In the genomic region with DNA sequence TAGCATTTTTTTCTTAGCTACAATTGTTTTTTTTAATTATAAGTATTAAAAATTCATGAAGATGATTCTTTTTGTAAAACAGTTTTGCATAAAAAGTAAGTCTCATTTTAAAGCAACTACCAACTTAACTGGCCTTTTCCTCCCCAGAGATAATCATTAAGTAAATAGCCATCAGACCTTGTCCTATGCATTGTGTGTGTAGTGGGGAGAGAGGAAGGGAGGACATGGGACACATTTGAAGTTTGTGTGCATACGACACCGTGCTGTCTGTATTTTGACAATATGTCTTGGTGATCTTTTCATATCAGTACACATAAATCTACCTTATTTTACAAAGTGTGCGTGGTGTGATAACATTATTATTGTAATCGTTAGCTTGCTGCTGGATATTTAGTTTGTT, we compare ENCODE assay signal across 29 cellular contexts.
"Had no signal": no experiment of that assay in that cellular context is flagged by ENCODE, and none has a peak within 500 bp of the region (broad histone marks: within the 10 kb centered on the region; RNA-seq: fewer than 3 reads in every experiment).

No MANE protein-coding gene starts in this region.

- H3K4me1 Mint-ChIP-seq: neural progenitor cell had no signal

- H3K4me3 Mint-ChIP-seq: immature natural killer cell; mesothelial cell of epicardium; naive B cell; natural killer cell; nephron progenitor cell; neural progenitor cell; stimulated activated effector memory CD8-positive, alpha-beta T cell treated with anti-CD3 and anti-CD28 coated beads, Interleukin-12 subunit alpha, Interleukin-12 subunit beta, amount 100 ng/mL, for 72 hours; stimulated activated naive CD8-positive, alpha-beta T cell treated with anti-CD3 and anti-CD28 coated beads, Interleukin-15, Interleukin-2, amounts not matched to agents 100 ng/mL and 50 ng/mL, for 24 hours had no signal

- H3K27ac Mint-ChIP-seq: immature natural killer cell; mesothelial cell of epicardium; naive B cell; natural killer cell; nephron progenitor cell; neural progenitor cell; stimulated activated effector memory CD8-positive, alpha-beta T cell treated with anti-CD3 and anti-CD28 coated beads, Interleukin-12 subunit alpha, Interleukin-12 subunit beta, amount 100 ng/mL, for 72 hours; stimulated activated naive CD8-positive, alpha-beta T cell treated with anti-CD3 and anti-CD28 coated beads, Interleukin-15, Interleukin-2, amounts not matched to agents 100 ng/mL and 50 ng/mL, for 24 hours had no signal

- FAIRE-seq: small intestine, urothelium cell line had no signal

- H3K9ac ChIP-seq: neural progenitor cell, parathyroid adenoma had no signal

- H3K27me3 Mint-ChIP-seq: naive B cell; stimulated activated naive CD8-positive, alpha-beta T cell treated with anti-CD3 and anti-CD28 coated beads, Interleukin-15, Interleukin-2, amounts not matched to agents 100 ng/mL and 50 ng/mL, for 24 hours had no signal

- DNase-seq: hypothalamus; immature natural killer cell; kidney; left colon; left lung; lower lobe of right lung; mesendoderm; naive B cell; natural killer cell; nephron progenitor cell; occipital lobe; sigmoid colon; small intestine; spleen; stimulated activated CD4-positive, alpha-beta T cell treated with anti-CD3 and anti-CD28 coated beads, Interleukin-4, amount 100 ng/mL, for 24 hours; stimulated activated naive CD4-positive, alpha-beta T cell; tibial artery; trophoblast cell; upper lobe of right lung had no signal

- ATAC-seq: left colon; left lung; lower lobe of right lung; natural killer cell; right cardiac atrium; stimulated activated effector memory CD8-positive, alpha-beta T cell treated with anti-CD3 and anti-CD28 coated beads, Interleukin-12 subunit alpha, Interleukin-12 subunit beta, amount 100 ng/mL, for 72 hours; upper lobe of right lung had no signal

- H3K4me1 ChIP-seq: left lung, lower lobe of right lung, neural progenitor cell, parathyroid adenoma, sigmoid colon, suprapubic skin, upper lobe of right lung had no signal

- H3K36me3 ChIP-seq: neutrophil had no signal

- H3K9me3 ChIP-seq: neutrophil, suprapubic skin, thoracic aorta had no signal

- H3K27ac ChIP-seq: left lung, lower lobe of right lung, neural progenitor cell, neutrophil, parathyroid adenoma, sigmoid colon, spleen, suprapubic skin, thoracic aorta, tibial artery, upper lobe of right lung had no signal

- H2AFZ ChIP-seq: neural progenitor cell, parathyroid adenoma had no signal

- H3K4me2 ChIP-seq: neural progenitor cell had no signal

- H3K4me3 ChIP-seq: left lung, lower lobe of right lung, neural progenitor cell, sigmoid colon, spleen, suprapubic skin, thoracic aorta, tibial artery, upper lobe of right lung had no signal

- H3K27me3 ChIP-seq: left lung, neural progenitor cell, neutrophil, sigmoid colon, spleen, suprapubic skin, tibial artery, upper lobe of right lung had no signal
